Comparison of ENCODE assay signal across 34 cellular contexts in genomic region chr19:18218159-18218558, GRCh38. TPM values are rescaled to one million over a fixed set of nuclear protein-coding genes. Genes with fewer than 3 reads are reported as not detected.
"Had no signal": no experiment of that assay in that cellular context is flagged by ENCODE, and none has a peak within 500 bp of the region (broad histone marks: within the 10 kb centered on the region; RNA-seq: fewer than 3 reads in every experiment).

No MANE protein-coding gene starts in this region.

- H3K27me3 ChIP-seq: body of pancreas had no signal

- DNase-seq: activated CD4-positive, alpha-beta memory T cell treated with anti-CD3 and anti-CD28 coated beads for 36 hours; activated CD4-positive, alpha-beta T cell treated with anti-CD3 and anti-CD28 coated beads for 36 hours; activated CD4-positive, alpha-beta T cell treated with anti-CD3 and anti-CD28 coated beads, Interleukin-2, amount 10 ng/mL, durations not matched to agents 24 days and 14 days; activated CD4-positive, CD25-positive, alpha-beta regulatory T cell; activated CD4-positive, CD25-positive, alpha-beta regulatory T cell treated with anti-CD3 and anti-CD28 coated beads, Interleukin-2, amount 50 U/mL, for 72 hours; activated CD8-positive, alpha-beta memory T cell treated with anti-CD3 and anti-CD28 coated beads, Interleukin-2, amount 10 ng/mL, durations not matched to agents 7 days and 5 days; activated CD8-positive, alpha-beta memory T cell treated with anti-CD3 and anti-CD28 coated beads, Interleukin-2, amount 50 U/mL, for 4 hours; activated CD8-positive, alpha-beta T cell treated with anti-CD3 and anti-CD28 coated beads, Interleukin-2, amount 10 ng/mL, durations not matched to agents 7 days and 5 days; activated effector memory CD4-positive, alpha-beta T cell treated with anti-CD3 and anti-CD28 coated beads, Interleukin-2, amount 50 U/mL, for 16 hours; activated naive CD4-positive, alpha-beta T cell treated with anti-CD3 and anti-CD28 coated beads for 36 hours; activated naive CD8-positive, alpha-beta T cell treated with anti-CD3 and anti-CD28 coated beads for 36 hours; activated naive CD8-positive, alpha-beta T cell treated with anti-CD3 and anti-CD28 coated beads, Interleukin-2, amount 50 U/mL, for 24 hours; activated T-cell treated with anti-CD3 and anti-CD28 coated beads, Interleukin-2, amount 50 U/mL, for 1 hour; activated T-cell treated with anti-CD3 and anti-CD28 coated beads, Interleukin-2, amount 50 U/mL, for 48 hours; adrenal gland; amygdala; aorta; body of pancreas; caudate nucleus; cortex of kidney; dermis blood vessel endothelial cell; effector CD4-positive, alpha-beta T cell; effector memory CD8-positive, alpha-beta T cell; erythroblast; esophagus squamous epithelium; foreskin melanocyte; heart right ventricle; T-helper 17 cell had no signal

- H3K4me3 ChIP-seq: adrenal gland, body of pancreas, esophagus squamous epithelium, gastroesophageal sphincter, heart right ventricle had no signal

- H3K27ac Mint-ChIP-seq: activated CD4-positive, alpha-beta memory T cell treated with anti-CD3 and anti-CD28 coated beads for 36 hours; activated CD4-positive, alpha-beta T cell treated with anti-CD3 and anti-CD28 coated beads for 36 hours; activated CD4-positive, alpha-beta T cell treated with anti-CD3 and anti-CD28 coated beads, Interleukin-2, amount 10 ng/mL, durations not matched to agents 24 days and 14 days; activated CD8-positive, alpha-beta memory T cell treated with anti-CD3 and anti-CD28 coated beads, Interleukin-2, amount 10 ng/mL, durations not matched to agents 7 days and 5 days; activated CD8-positive, alpha-beta T cell treated with anti-CD3 and anti-CD28 coated beads, Interleukin-2, amount 10 ng/mL, durations not matched to agents 7 days and 5 days; activated naive CD4-positive, alpha-beta T cell treated with anti-CD3 and anti-CD28 coated beads for 36 hours; activated naive CD8-positive, alpha-beta T cell treated with anti-CD3 and anti-CD28 coated beads for 36 hours; activated naive CD8-positive, alpha-beta T cell treated with anti-CD3 and anti-CD28 coated beads, Interleukin-2, amount 50 U/mL, for 24 hours; activated T-helper 1 cell treated with anti-CD3 and anti-CD28 coated beads, Interleukin-12 subunit alpha, Interleukin-12 subunit beta, Interleukin-2, Interleukin-4 antibody, amounts not matched to agents 30 ng/mL and 10 ng/mL and 1 ng/mL, durations not matched to agents 14 hours and 24 hours and 36 hours; activated T-helper 2 cell treated with anti-CD3 and anti-CD28 coated beads, Interferon-gamma antibody, Interleukin-2, Interleukin-4, amounts not matched to agents 10 μg/mL and 5 μg/mL and 100 μg/mL, durations not matched to agents 14 hours and 24 hours and 36 hours; effector memory CD8-positive, alpha-beta T cell; T-helper 17 cell had no signal

- H3K36me3 Mint-ChIP-seq: activated CD4-positive, alpha-beta memory T cell treated with anti-CD3 and anti-CD28 coated beads for 36 hours; activated CD8-positive, alpha-beta memory T cell treated with anti-CD3 and anti-CD28 coated beads, Interleukin-2, amount 10 ng/mL, durations not matched to agents 7 days and 5 days; activated naive CD4-positive, alpha-beta T cell treated with anti-CD3 and anti-CD28 coated beads, Interleukin-2, amount 50 U/mL, for 24 hours; activated naive CD8-positive, alpha-beta T cell treated with anti-CD3 and anti-CD28 coated beads for 36 hours had no signal

- H3K4me1 Mint-ChIP-seq: activated naive CD4-positive, alpha-beta T cell treated with anti-CD3 and anti-CD28 coated beads, Interleukin-2, amount 50 U/mL, for 24 hours; activated naive CD8-positive, alpha-beta T cell treated with anti-CD3 and anti-CD28 coated beads for 36 hours had no signal

- H3K27ac ChIP-seq: adrenal gland, body of pancreas, esophagus squamous epithelium, gastroesophageal sphincter, heart right ventricle had no signal

- H3K36me3 ChIP-seq: adrenal gland, esophagus squamous epithelium, gastroesophageal sphincter, heart right ventricle had no signal

- H3K9me3 Mint-ChIP-seq: activated CD4-positive, alpha-beta memory T cell treated with anti-CD3 and anti-CD28 coated beads for 36 hours; activated CD4-positive, alpha-beta T cell treated with anti-CD3 and anti-CD28 coated beads, Interleukin-2, amount 10 ng/mL, durations not matched to agents 24 days and 14 days; activated naive CD4-positive, alpha-beta T cell treated with anti-CD3 and anti-CD28 coated beads for 36 hours; activated naive CD4-positive, alpha-beta T cell treated with anti-CD3 and anti-CD28 coated beads, Interleukin-2, amount 50 U/mL, for 24 hours; activated naive CD8-positive, alpha-beta T cell treated with anti-CD3 and anti-CD28 coated beads for 36 hours; activated naive CD8-positive, alpha-beta T cell treated with anti-CD3 and anti-CD28 coated beads, Interleukin-2, amount 50 U/mL, for 24 hours; activated T-helper 1 cell treated with anti-CD3 and anti-CD28 coated beads, Interleukin-12 subunit alpha, Interleukin-12 subunit beta, Interleukin-2, Interleukin-4 antibody, amounts not matched to agents 30 ng/mL and 10 ng/mL and 1 ng/mL, durations not matched to agents 14 hours and 24 hours and 36 hours; activated T-helper 2 cell treated with anti-CD3 and anti-CD28 coated beads, Interferon-gamma antibody, Interleukin-2, Interleukin-4, amounts not matched to agents 10 μg/mL and 5 μg/mL and 100 μg/mL, durations not matched to agents 14 hours and 24 hours and 36 hours; effector memory CD8-positive, alpha-beta T cell had no signal

- ATAC-seq: activated CD4-positive, alpha-beta T cell treated with anti-CD3 and anti-CD28 coated beads for 36 hours; activated CD8-positive, alpha-beta memory T cell treated with anti-CD3 and anti-CD28 coated beads, Interleukin-2, amount 10 ng/mL, durations not matched to agents 7 days and 5 days; activated CD8-positive, alpha-beta T cell treated with anti-CD3 and anti-CD28 coated beads, Interleukin-2, amount 10 ng/mL, durations not matched to agents 7 days and 5 days; activated naive CD8-positive, alpha-beta T cell treated with anti-CD3 and anti-CD28 coated beads, Interleukin-2, amount 50 U/mL, for 24 hours; body of pancreas; effector memory CD8-positive, alpha-beta T cell; gastroesophageal sphincter; heart right ventricle; T-helper 17 cell had no signal

- H3K4me1 ChIP-seq: adrenal gland, body of pancreas had no signal

- H3K4me3 Mint-ChIP-seq: activated CD4-positive, alpha-beta memory T cell treated with anti-CD3 and anti-CD28 coated beads for 36 hours; activated CD4-positive, alpha-beta T cell treated with anti-CD3 and anti-CD28 coated beads for 36 hours; activated CD4-positive, alpha-beta T cell treated with anti-CD3 and anti-CD28 coated beads, Interleukin-2, amount 10 ng/mL, durations not matched to agents 24 days and 14 days; activated CD8-positive, alpha-beta memory T cell treated with anti-CD3 and anti-CD28 coated beads, Interleukin-2, amount 10 ng/mL, durations not matched to agents 7 days and 5 days; activated CD8-positive, alpha-beta T cell treated with anti-CD3 and anti-CD28 coated beads, Interleukin-2, amount 10 ng/mL, durations not matched to agents 7 days and 5 days; activated naive CD4-positive, alpha-beta T cell treated with anti-CD3 and anti-CD28 coated beads for 36 hours; activated naive CD4-positive, alpha-beta T cell treated with anti-CD3 and anti-CD28 coated beads, Interleukin-2, amount 50 U/mL, for 24 hours; activated naive CD8-positive, alpha-beta T cell treated with anti-CD3 and anti-CD28 coated beads for 36 hours; activated naive CD8-positive, alpha-beta T cell treated with anti-CD3 and anti-CD28 coated beads, Interleukin-2, amount 50 U/mL, for 24 hours; activated T-helper 1 cell treated with anti-CD3 and anti-CD28 coated beads, Interleukin-12 subunit alpha, Interleukin-12 subunit beta, Interleukin-2, Interleukin-4 antibody, amounts not matched to agents 30 ng/mL and 10 ng/mL and 1 ng/mL, durations not matched to agents 14 hours and 24 hours and 36 hours; effector memory CD8-positive, alpha-beta T cell; T-helper 17 cell had no signal

- H3K9me3 ChIP-seq: adrenal gland, body of pancreas, esophagus squamous epithelium, gastroesophageal sphincter, heart right ventricle had no signal

- FAIRE-seq: colon had no signal

RNA-seq across cellular contexts. Expression of gene PDE4C, which starts 8.1 kb away (rescaled TPM):
- total RNA-seq: activated CD4-positive, alpha-beta memory T cell treated with anti-CD3 and anti-CD28 coated beads for 36 hours; activated CD4-positive, alpha-beta T cell treated with anti-CD3 and anti-CD28 coated beads for 36 hours; activated CD8-positive, alpha-beta memory T cell treated with anti-CD3 and anti-CD28 coated beads for 36 hours; activated naive CD8-positive, alpha-beta T cell treated with anti-CD3 and anti-CD28 coated beads for 36 hours; activated T-helper 1 cell treated with anti-CD3 and anti-CD28 coated beads, Interleukin-12 subunit alpha, Interleukin-12 subunit beta, Interleukin-2, Interleukin-4 antibody, amounts not matched to agents 30 ng/mL and 10 ng/mL and 1 ng/mL, durations not matched to agents 14 hours and 24 hours and 36 hours had no signal
